10 cellular contexts compared by ENCODE assay signal in genomic region chr9:89489548-89490527, GRCh38. TPM values are rescaled to one million over a fixed set of nuclear protein-coding genes. Genes with fewer than 3 reads are reported as not detected.
A peak's percentile ranks its signal among the peaks of the same experiment; 100 is the strongest.
DNase-seq lines count a peak whose midpoint lies in the region; ATAC-seq, FAIRE-seq and TF ChIP-seq lines count a peak whose summit lies in the region.
"Had no signal": no experiment of that assay in that cellular context is flagged by ENCODE, and none has a peak within 500 bp of the region (broad histone marks: within the 10 kb centered on the region; RNA-seq: fewer than 3 reads in every experiment).

No MANE protein-coding gene starts in this region.

- no peaks in the 10 kb centered on the region for H4K20me1 ChIP-seq in HepG2 (ENCODE audit: insufficient read depth, low read length)

- H3K9ac ChIP-seq in HepG2 (ENCODE audit: insufficient read depth, low read depth, low read length) = no peak overlapping the region

- POLR2A ChIA-PET in A549 (lab: Yijun Ruan, JAX) (no interaction called here), HepG2 (lab: Yijun Ruan, JAX) (no interaction called here)

- no peaks in the 10 kb centered on the region for H3K27me3 Mint-ChIP-seq in activated T-helper 17 cell treated with anti-CD3 and anti-CD28 coated beads, Interleukin-2, amount 50 U/mL, for 72 hours
- peaks cover 3% of the 10 kb centered on the region for H3K27me3 Mint-ChIP-seq in chondrocyte (ENCODE audit: low read depth)

- no peak for ATAC-seq in A549
- ATAC-seq in activated T-helper 17 cell treated with anti-CD3 and anti-CD28 coated beads, Interleukin-2, amount 50 U/mL, for 72 hours (replicated peaks) = peak; percentile 49
- no peak for ATAC-seq in HepG2
- no peak for ATAC-seq in HG03520 (IDR thresholded peaks at IDR 0.05; ENCODE audit: unreplicated experiment)

- no peak for TF ChIP-seq CTCF in A549 (IDR thresholded peaks at IDR 0.05)
- no peak for TF ChIP-seq CTCF in HepG2 (CRISPR knock-in tag; IDR thresholded peaks at IDR 0.05)
- TF ChIP-seq CTCF in chondrocyte (IDR thresholded peaks at IDR 0.05) = no peak

- TF ChIP-seq POLR2A in A549 (IDR thresholded peaks at IDR 0.05; ENCODE audit: low read length) = no peak
- TF ChIP-seq POLR2A in HepG2 (IDR thresholded peaks at IDR 0.05; ENCODE audit: insufficient read depth in 1 of 2, low read depth in 2 of 2, low read length in 2 of 2) = no peak

- no peaks in the 10 kb centered on the region for H3K9me3 ChIP-seq in A549
- 0 out of 2 replicates have a peak, but pooled peaks cover 3% of the 10 kb centered on the region for H3K9me3 ChIP-seq in HAP-1
- H3K9me3 ChIP-seq in HepG2 (ENCODE audit: low read length) = no peaks in the 10 kb centered on the region

- intact Hi-C loops in HepG2 (cut with micrococcal nuclease; ENCODE audit: unreplicated experiment) = no loop called here

- in situ Hi-C loops in HAP-1 (cut with MboI; ENCODE audit: low sequenced_read_pairs) = no loop called here
- in situ Hi-C loops in HepG2 (cut with HindIII; ENCODE audit: extremely low pct_ligation_motif_present, low pct_unique_long_range_greater_than_20kb) = no loop called here

- WGBS in A549 (ENCODE audit: missing lambda C conversion rate) = 87% methylated on average over 13 of the region's 13 CpGs
- WGBS in HepG2 (ENCODE audit: low lambda C conversion rate) = 55% methylated on average over 13 of the region's 13 CpGs

- peak overlapping the region; percentile 44 for H3K27ac Mint-ChIP-seq in activated T-helper 17 cell treated with anti-CD3 and anti-CD28 coated beads, Interleukin-2, amount 50 U/mL, for 72 hours
- no peak overlapping the region for H3K27ac Mint-ChIP-seq in chondrocyte (ENCODE audit: unreplicated experiment)

- TF ChIP-seq RAD21 in A549 (conservative IDR thresholded peaks at IDR 0.05 in 1 of 2, IDR thresholded peaks at IDR 0.05 in 1 of 2) = no peak
- TF ChIP-seq RAD21 in HepG2 (CRISPR knock-in tag; IDR thresholded peaks at IDR 0.05) = no peak

- H3K4me1 ChIP-seq in A549 (no peaks in the 10 kb centered on the region), HAP-1 (peaks cover 11% of the 10 kb centered on the region), HepG2 (ENCODE audit: insufficient read depth, low read length) (no peaks in the 10 kb centered on the region)

- H3K36me3 Mint-ChIP-seq in activated T-helper 17 cell treated with anti-CD3 and anti-CD28 coated beads, Interleukin-2, amount 50 U/mL, for 72 hours (ENCODE audit: low read depth) = peaks cover 78% of the 10 kb centered on the region
- peaks cover 3% of the 10 kb centered on the region for H3K36me3 Mint-ChIP-seq in chondrocyte (ENCODE audit: low read depth)

- H2AFZ ChIP-seq in HepG2 (ENCODE audit: low read length) = no peak overlapping the region

- H3K4me3 ChIP-seq in A549 (no peak overlapping the region), HAP-1 (no peak overlapping the region), HepG2 (replicated peaks in 1 of 3; ENCODE audit: insufficient read depth in 1 of 3, low read depth in 2 of 3, low read length in 3 of 3) (no peak overlapping the region)
- H3K4me3 ChIP-seq: SK-N-MC had no signal

- no peaks in the 10 kb centered on the region for H3K79me2 ChIP-seq in HepG2 (ENCODE audit: insufficient read depth, low read length)

- H3K27me3 ChIP-seq in HAP-1 (ENCODE audit: low read depth) = no peaks in the 10 kb centered on the region
- H3K27me3 ChIP-seq in HepG2 (ENCODE audit: control insufficient read depth in 1 of 2, insufficient read depth in 2 of 2, low read length in 2 of 2) = peaks cover 1 to 24% of the 10 kb centered on the region in 2 experiments; a peak in 1 of 5 replicates

- H3K4me2 ChIP-seq in A549 (no peak overlapping the region), HepG2 (ENCODE audit: low read depth, low read length) (no peak overlapping the region)

- CTCF ChIA-PET in A549 (lab: Yijun Ruan, JAX) = interaction anchor here (1.6 kb wide), 2 partner anchors 11 to 60 kb away, joined by 3 to 5 read pairs; no protein-coding TSS in a partner anchor
- CTCF ChIA-PET in HepG2 (lab: Yijun Ruan, JAX; ENCODE audit: low intra/inter-chr PET ratio, low total read pairs) = no interaction called here

- no peak for DNase-seq in A549 (ENCODE audit: low read depth in 1 of 2, low spot score in 1 of 2)
- peak; percentile 35 to 92 for DNase-seq in HAP-1 (ENCODE audit: low spot score in 2 of 2)
- no peak for DNase-seq in HepG2 (ENCODE audit: low spot score)
- no peak for DNase-seq in stimulated activated CD8-positive, alpha-beta memory T cell treated with anti-CD3 and anti-CD28 coated beads, Interleukin-4, amount 100 ng/mL, for 48 hours
- DNase-seq in iPS-NIHi11 (ENCODE audit: low spot score) = no peak
- no peak for DNase-seq in chondrocyte (ENCODE audit: low spot score)
- DNase-seq: NCI-H524 treated with DMSO at 0.1 percent for 48 hours had no signal

- H3K4me3 Mint-ChIP-seq in activated T-helper 17 cell treated with anti-CD3 and anti-CD28 coated beads, Interleukin-2, amount 50 U/mL, for 72 hours = peak overlapping the region; percentile 98
- H3K4me3 Mint-ChIP-seq in chondrocyte (ENCODE audit: unreplicated experiment) = no peak overlapping the region

- peaks cover 75% of the 10 kb centered on the region for H3K4me1 Mint-ChIP-seq in activated T-helper 17 cell treated with anti-CD3 and anti-CD28 coated beads, Interleukin-2, amount 50 U/mL, for 72 hours
- H3K4me1 Mint-ChIP-seq in chondrocyte (ENCODE audit: low read depth) = no peaks in the 10 kb centered on the region

- H3K27ac ChIP-seq in A549 (no peak overlapping the region), HepG2 (ENCODE audit: extremely low read length, insufficient read depth, low read length) (no peak overlapping the region)
- H3K27ac ChIP-seq: SK-N-MC had no signal

- H3K9me3 Mint-ChIP-seq in activated T-helper 17 cell treated with anti-CD3 and anti-CD28 coated beads, Interleukin-2, amount 50 U/mL, for 72 hours = no peaks in the 10 kb centered on the region
- peaks cover 6% of the 10 kb centered on the region for H3K9me3 Mint-ChIP-seq in chondrocyte (ENCODE audit: low read depth)

- TF ChIP-seq EP300 in A549 (IDR thresholded peaks at IDR 0.05) = no peak
- no peak for TF ChIP-seq EP300 in HepG2 (IDR thresholded peaks at IDR 0.05; ENCODE audit: low read depth in 2 of 2, low read length in 2 of 2)
- no peak for TF ChIP-seq EP300 in HepG2 (CRISPR knock-in tag; IDR thresholded peaks at IDR 0.05; ENCODE audit: borderline replicate concordance)

- H3K36me3 ChIP-seq in HAP-1 (replicated peaks) (no peaks in the 10 kb centered on the region), HepG2 (replicated peaks in 1 of 2; ENCODE audit: control insufficient read depth in 1 of 2, insufficient read depth in 2 of 2, low read length in 2 of 2) (no peaks in the 10 kb centered on the region)

- BruUV-seq in HepG2 (replicated peaks; lab: Mats Ljungman, UMichigan) = no TSS peak

- FAIRE-seq in A549 (lab: Jason Lieb, UNC) (no peak), HepG2 (lab: Jason Lieb, UNC) (no peak)

TF ChIP-seq in A549, 52 proteins besides CTCF, POLR2A, EP300 and RAD21 (continues in another document):
- TF ChIP-seq MAFK (IDR thresholded peaks at IDR 0.05; ENCODE audit: partially characterized antibody) = no peak

TF ChIP-seq in HepG2, 621 proteins besides CTCF, POLR2A, EP300 and RAD21:
- no peak for TF ChIP-seq YY1 (IDR thresholded peaks at IDR 0.05; ENCODE audit: insufficient read depth, insufficient replicate concordance, low read depth, low read length)
- no peak for TF ChIP-seq ZNF331 (CRISPR knock-in tag; IDR thresholded peaks at IDR 0.05)
- peak; percentile 77 for TF ChIP-seq RFX5 (IDR thresholded peaks at IDR 0.05; ENCODE audit: low read depth, low read length)
- no peak for TF ChIP-seq IRX3 (CRISPR knock-in tag; IDR thresholded peaks at IDR 0.05; ENCODE audit: borderline replicate concordance, low read depth)

RNA-seq across cellular contexts. Expression of gene SEMA4D, which starts 8.1 kb away (rescaled TPM):
- 5.3 and 6.1 TPM in 2 replicates for polyA plus RNA-seq in A549 (2011; rRNA removed)
- polyA plus RNA-seq in A549 (2012; cell fraction: cytosol; rRNA removed) = 5.6 and 7.2 TPM in 2 replicates
- 26.1 and 26.9 TPM in 2 replicates for polyA plus RNA-seq in A549 (2012; cell fraction: nucleus; rRNA removed)
- polyA plus RNA-seq in A549 (2017; fragmentation: RNase III; extraction: RNeasy Plus Mini Kit Qiagen cat#74134 plus additional on column Dnase treatment) = 4.5 to 7.2 TPM (median 5.8 TPM) in 3 replicates
- 6.7 and 9.8 TPM in 2 replicates for polyA minus RNA-seq in A549 (2011; rRNA and poly(A)+ RNA removed)
- total RNA-seq in activated T-helper 17 cell treated with anti-CD3 and anti-CD28 coated beads, Interleukin-2, amount 50 U/mL, for 72 hours = 100 to 1,000 TPM; 167 to 263 TPM
- 0.07 and 0.13 TPM in 2 replicates for total RNA-seq in HepG2 (2016; rRNA removed; fragmentation: Illumina TruSeq; extraction: Trizol)
- total RNA-seq in HepG2 (2016; cell fraction: cytosol; rRNA removed; fragmentation: Illumina TruSeq; extraction: Trizol; ENCODE audit: low read depth) = 0.26 TPM in 1 of 2 replicates, not detected in the other
- total RNA-seq in HepG2 (2016; cell fraction: insoluble cytoplasmic fraction; rRNA removed; fragmentation: Illumina TruSeq; extraction: Trizol) = 0.10 and 0.13 TPM in 2 replicates
- 0.07 and 0.28 TPM in 2 replicates for total RNA-seq in HepG2 (2016; cell fraction: membrane; rRNA removed; fragmentation: Illumina TruSeq; extraction: Trizol)
- 0.44 and 0.87 TPM in 2 replicates for total RNA-seq in HepG2 (2016; cell fraction: nucleus; rRNA removed; fragmentation: Illumina TruSeq; extraction: Trizol)
- polyA plus RNA-seq in HepG2 (2011; rRNA removed) = 0.16 and 0.17 TPM in 2 replicates
- 0.12 and 0.23 TPM in 2 replicates for polyA plus RNA-seq in HepG2 (2011; cell fraction: cytosol; rRNA removed)
- polyA plus RNA-seq in HepG2 (2011; cell fraction: nucleus; rRNA removed) = 0.97 and 1.2 TPM in 2 replicates
- polyA plus RNA-seq in HepG2 (2012) = 0.85 and 1.2 TPM in 2 replicates
- polyA plus RNA-seq in HepG2 (2016; cell fraction: cytosol; fragmentation: Illumina TruSeq; extraction: Trizol; ENCODE audit: low read depth) = 0.08 TPM in 1 of 2 replicates, not detected in the other
- polyA plus RNA-seq in HepG2 (2016; cell fraction: insoluble cytoplasmic fraction; fragmentation: Illumina TruSeq; extraction: Trizol; ENCODE audit: low read depth) = 0.10 and 0.16 TPM in 2 replicates
- polyA plus RNA-seq in HepG2 (2016; cell fraction: membrane; fragmentation: Illumina TruSeq; extraction: Trizol; ENCODE audit: low read depth) = 0.08 and 0.11 TPM in 2 replicates
- 0.31 and 0.86 TPM in 2 replicates for polyA plus RNA-seq in HepG2 (2016; cell fraction: nucleus; fragmentation: Illumina TruSeq; extraction: Trizol; ENCODE audit: insufficient read depth, low read depth)
- 0.38 and 11.1 TPM in 2 replicates for polyA minus RNA-seq in HepG2 (2011; rRNA and poly(A)+ RNA removed; ENCODE audit: low replicate concordance)
- 2.1 TPM in 1 of 2 replicates, not detected in the other for polyA minus RNA-seq in HepG2 (2011; cell fraction: cytosol; rRNA and poly(A)+ RNA removed)
- polyA minus RNA-seq in HepG2 (2011; cell fraction: nucleus; rRNA and poly(A)+ RNA removed) = 0.26 and 0.87 TPM in 2 replicates
- total RNA-seq in chondrocyte = 3.3 to 3.8 TPM (median 3.8 TPM) in 3 replicates

Comparison
In these comparisons a context has a peak if more than half of its experiments do, and no peak if none do; other contexts are left out.
1. DNase-seq: peak in HAP-1 (2 of 2); none in A549 (0 of 2), HepG2 (single experiment), stimulated activated CD8-positive, alpha-beta memory T cell treated with anti-CD3 and anti-CD28 coated beads, Interleukin-4, amount 100 ng/mL, for 48 hours (single experiment), iPS-NIHi11 (single experiment) and chondrocyte (single experiment).
2. RNA of gene SEMA4D, which starts 8.1 kb away (total RNA-seq): 167 to 263 TPM in activated T-helper 17 cell treated with anti-CD3 and anti-CD28 coated beads, Interleukin-2, amount 50 U/mL, for 72 hours; 3.3 to 3.8 TPM in chondrocyte and 0.07 to 0.87 TPM in HepG2; every median in the first group is over 10 times any median in the second.
3. Of the 38 proteins assayed by ChIP-seq in both HepG2 and A549: peak only in HepG2: none; only in A549: none; in both: RFX5; in neither: 37.